ENCODE assay signal across 23 cellular contexts in genomic region chr2:8799004-8799403, GRCh38.
"Had no signal": no experiment of that assay in that cellular context is flagged by ENCODE, and none has a peak within 500 bp of the region (broad histone marks: within the 10 kb centered on the region; RNA-seq: fewer than 3 reads in every experiment).

No MANE protein-coding gene starts in this region.

- H3K27ac ChIP-seq: adrenal gland, ascending aorta, hepatocyte, left lung, neural progenitor cell, sigmoid colon, tibial artery had no signal

- H3K27me3 Mint-ChIP-seq: activated naive CD8-positive, alpha-beta T cell; naive thymus-derived CD4-positive, alpha-beta T cell; stimulated activated naive CD8-positive, alpha-beta T cell treated with anti-CD3 and anti-CD28 coated beads, Interleukin-15, amount 100 ng/mL, for 72 hours had no signal

- H3K4me2 ChIP-seq: hepatocyte, neural progenitor cell had no signal

- H3K9me3 ChIP-seq: adrenal gland, ascending aorta, left lung, sigmoid colon, tibial artery had no signal

- H3K27me3 ChIP-seq: adrenal gland, ascending aorta, hepatocyte, left lung, neural progenitor cell, sigmoid colon, tibial artery had no signal

- H3K4me3 Mint-ChIP-seq: activated naive CD8-positive, alpha-beta T cell; immature natural killer cell; naive thymus-derived CD4-positive, alpha-beta T cell; neural progenitor cell; stimulated activated naive CD8-positive, alpha-beta T cell treated with anti-CD3 and anti-CD28 coated beads, Interleukin-15, amount 100 ng/mL, for 72 hours; T-helper 1 cell treated with Interleukin-12 subunit alpha and Interleukin-12 subunit beta and Interleukin-4 antibody, amounts not matched to agents 30 μg/mL and 1 μg/mL, for 36 hours had no signal

- H3K4me3 ChIP-seq: adrenal gland, ascending aorta, hepatocyte, left lung, lung, neural progenitor cell, sigmoid colon, tibial artery had no signal

- H3K27ac Mint-ChIP-seq: activated naive CD8-positive, alpha-beta T cell; activated T-helper 2 cell treated with anti-CD3 and anti-CD28 coated beads, Interferon-gamma antibody, Interleukin-2, Interleukin-4, amounts not matched to agents 10 μg/mL and 5 μg/mL and 100 μg/mL, durations not matched to agents 14 hours and 24 hours and 36 hours; neural progenitor cell; stimulated activated naive CD8-positive, alpha-beta T cell treated with anti-CD3 and anti-CD28 coated beads, Interleukin-15, amount 100 ng/mL, for 72 hours; T-helper 1 cell treated with Interleukin-12 subunit alpha and Interleukin-12 subunit beta and Interleukin-4 antibody, amounts not matched to agents 30 μg/mL and 1 μg/mL, for 36 hours had no signal

- H3K9ac ChIP-seq: neural progenitor cell had no signal

- H3K4me1 Mint-ChIP-seq: neural progenitor cell had no signal

- H3K79me2 ChIP-seq: hepatocyte had no signal

- ATAC-seq: esophagus mucosa; left lung; naive thymus-derived CD4-positive, alpha-beta T cell; stimulated activated naive CD8-positive, alpha-beta T cell treated with anti-CD3 and anti-CD28 coated beads, Interleukin-15, amount 100 ng/mL, for 72 hours had no signal

- H2AFZ ChIP-seq: hepatocyte, neural progenitor cell had no signal

- H3K4me1 ChIP-seq: adrenal gland, neural progenitor cell had no signal

- DNase-seq: activated naive CD4-positive, alpha-beta T cell; activated T-cell treated with anti-CD3 and anti-CD28 coated beads, Interleukin-2, amount 50 U/mL, for 1 hour; adrenal gland; central memory CD4-positive, alpha-beta T cell; effector memory CD4-positive, alpha-beta T cell; glutamatergic neuron; immature natural killer cell; kidney glomerular epithelial cell; left lung; naive thymus-derived CD4-positive, alpha-beta T cell; retina; sigmoid colon; stimulated activated CD4-positive, alpha-beta T cell treated with anti-CD3 and anti-CD28 coated beads, Interleukin-2, amount 100 ng/mL, for 48 hours; stimulated activated naive CD8-positive, alpha-beta T cell treated with anti-CD3 and anti-CD28 coated beads, Interleukin-15, amount 100 ng/mL, for 72 hours; tibial artery had no signal

- H3K9me3 Mint-ChIP-seq: activated T-helper 2 cell treated with anti-CD3 and anti-CD28 coated beads, Interferon-gamma antibody, Interleukin-2, Interleukin-4, amounts not matched to agents 10 μg/mL and 5 μg/mL and 100 μg/mL, durations not matched to agents 14 hours and 24 hours and 36 hours; immature natural killer cell; naive thymus-derived CD4-positive, alpha-beta T cell; neural progenitor cell; stimulated activated naive CD8-positive, alpha-beta T cell treated with anti-CD3 and anti-CD28 coated beads, Interleukin-15, amount 100 ng/mL, for 72 hours; T-helper 1 cell treated with Interleukin-12 subunit alpha and Interleukin-12 subunit beta and Interleukin-4 antibody, amounts not matched to agents 30 μg/mL and 1 μg/mL, for 36 hours had no signal
